Comparison of ENCODE assay signal across 9 cellular contexts in the genomic region with DNA sequence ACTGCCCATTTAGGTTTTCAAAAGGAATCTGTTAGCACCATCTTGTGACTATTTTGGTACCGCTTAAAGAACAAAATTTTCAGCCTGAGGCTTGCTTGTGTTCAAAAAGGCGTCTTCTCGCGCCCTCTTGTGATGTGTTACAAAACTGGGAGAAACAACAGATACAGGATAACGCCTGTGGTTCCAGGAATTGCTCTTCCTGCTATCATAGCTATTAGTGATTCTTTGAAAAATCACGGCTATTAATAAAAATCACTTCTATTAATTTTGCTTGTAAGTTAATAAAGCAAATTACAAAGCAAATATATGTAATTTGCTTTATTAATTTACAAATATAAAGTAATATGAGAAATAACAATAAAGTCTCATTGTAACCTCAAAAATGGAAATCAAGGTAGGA.
DNase-seq lines count a peak whose midpoint lies in the region; FAIRE-seq and TF ChIP-seq lines count a peak whose summit lies in the region.
"Had no signal": no experiment of that assay in that cellular context is flagged by ENCODE, and none has a peak within 500 bp of the region (broad histone marks: within the 10 kb centered on the region; RNA-seq: fewer than 3 reads in every experiment).

No MANE protein-coding gene starts in this region.

- no peak overlapping the region for H3K4me3 ChIP-seq in AG04450 (ENCODE audit: low read depth, low read length)
- no peak overlapping the region for H3K4me3 ChIP-seq in lower leg skin (ENCODE audit: low read depth, poor library complexity, severe bottlenecking)

- DNase-seq in AG04450 (ENCODE audit: low read depth, low spot score), result peak; percentile 88
- peak; percentile 33 for DNase-seq in GM10266 (ENCODE audit: extremely low spot score)
- peak; percentile 88 for DNase-seq in LHCN-M2 (ENCODE audit: low read depth)
- DNase-seq in RCC 7860 (ENCODE audit: low spot score), result peak; percentile 87
- peak; percentile 92 to 95 for DNase-seq in dermis microvascular lymphatic vessel endothelial cell (ENCODE audit: low read depth in 2 of 2)
- peak; percentile 83 to 88 for DNase-seq in lower leg skin (ENCODE audit: low spot score in 2 of 2)
- DNase-seq in urothelium cell line (ENCODE audit: low spot score), result peak; percentile 67
- no peak for DNase-seq in NCI-H1048 (lab: John Stamatoyannopoulos, UW)
- DNase-seq: naive B cell had no signal

- WGBS in lower leg skin, 2 donors, result 0 to 2% methylated on average over 6 of the region's 6 CpGs

- H3K27ac ChIP-seq in AG04450 (ENCODE audit: low read depth, low read length), result no peak overlapping the region

- TF ChIP-seq CTCF in AG04450 (IDR thresholded peaks at IDR 0.05; ENCODE audit: low read depth, low read length), result peak; percentile 86
- TF ChIP-seq CTCF in GM10266 (IDR thresholded peaks at IDR 0.05; ENCODE audit: control insufficient read depth, insufficient read depth, low read depth, missing control alignments), result peak; percentile 74
- TF ChIP-seq CTCF in lower leg skin (IDR thresholded peaks at IDR 0.05), result peak in 2 of 3 donors; percentile 12 to 60

- H3K9me3 ChIP-seq in AG04450 (ENCODE audit: control insufficient read depth, insufficient read depth, low read length), result no peaks in the 10 kb centered on the region

- POLR2A ChIA-PET in AG04450 (lab: Yijun Ruan, JAX), result interaction anchor here (0.6 to 1.2 kb wide), 4 partner anchors 85 to 310 kb away, joined by 3 read pairs; no protein-coding TSS in a partner anchor

- CTCF ChIA-PET in AG04450 (lab: Charles Lee), result interaction anchor here (0.5 to 13.5 kb wide), 104 partner anchors 8 to 1031 kb away, joined by 3 to 472 read pairs (median 5); a partner anchor contains a TSS

- peaks cover 9% of the 10 kb centered on the region for H3K27me3 ChIP-seq in AG04450 (ENCODE audit: control insufficient read depth, insufficient read depth, low read length)

- no peak for TF ChIP-seq POLR2A in lower leg skin (IDR thresholded peaks at IDR 0.05)

- intact Hi-C loops in lower leg skin (cut with DNase I; ENCODE audit: low total_unique reads), result loop anchor here (2.0 to 5.0 kb wide), 3 partner anchors 99 to 466 kb away; a partner anchor contains a TSS

- FAIRE-seq in RCC 7860 (lab: Jason Lieb, UNC) (peak; percentile 97), urothelium cell line (lab: Jason Lieb, UNC) (peak; percentile 27)

Comparison
In these comparisons a context has a peak if more than half of its experiments do, and no peak if none do; other contexts are left out.
1. CTCF ChIP-seq: peak in every context shown above with its lines; median percentile 86 in AG04450; 74 in GM10266; 36 in lower leg skin.